In genomic region chr5:138464018-138464387, GRCh38 we compare ENCODE assay signal across 8 cellular contexts. TPM values are rescaled to one million over a fixed set of nuclear protein-coding genes. Genes with fewer than 3 reads are reported as not detected.
DNase-seq lines count a peak whose midpoint lies in the region; ATAC-seq, FAIRE-seq and TF ChIP-seq lines count a peak whose summit lies in the region.

No MANE protein-coding gene starts in this region.

- H3K27ac ChIP-seq in caudate nucleus (ENCODE audit: low read depth, low read length), result peak overlapping the region; percentile 97
- H3K27ac ChIP-seq in keratinocyte (ENCODE audit: control insufficient read depth, insufficient read depth, low read length), result peak overlapping the region; percentile 79

- POLR2A ChIA-PET in activated B cell treated with CpG ODN at 0.5 μM for 24 hours (lab: Charles Lee), result interaction anchor here (0.5 to 3.3 kb wide), 5 partner anchors 14 to 115 kb away, joined by 4 to 22 read pairs (median 12); partner anchors contain the start of genes ETF1, HSPA9 and KDM3B

- peaks cover 49% of the 10 kb centered on the region for H3K4me1 Mint-ChIP-seq in activated B cell treated with CpG ODN at 0.5 μM for 24 hours

- peaks cover 11 to 20% of the 10 kb centered on the region in 2 experiments for H3K36me3 ChIP-seq in keratinocyte (ENCODE audit: control insufficient read depth in 2 of 2, extremely low read depth in 1 of 2, insufficient read depth in 2 of 2, low read length in 2 of 2)

- no peaks in the 10 kb centered on the region for H3K27me3 Mint-ChIP-seq in activated B cell treated with CpG ODN at 0.5 μM for 24 hours

- no peaks in the 10 kb centered on the region for H3K9me3 ChIP-seq in keratinocyte (ENCODE audit: control insufficient read depth, low read depth, low read length)

- H3K9me3 Mint-ChIP-seq in activated B cell treated with CpG ODN at 0.5 μM for 24 hours, result no peaks in the 10 kb centered on the region

- H2AFZ ChIP-seq in keratinocyte (ENCODE audit: control insufficient read depth, low read length), result peak overlapping the region; percentile 89

- peaks cover 16% of the 10 kb centered on the region for H4K20me1 ChIP-seq in keratinocyte (ENCODE audit: control insufficient read depth, extremely low read depth, insufficient read depth, low read length)

- CTCF ChIA-PET in activated B cell treated with CpG ODN at 0.5 μM for 24 hours (lab: Charles Lee), result interaction anchor here (1.1 to 1.6 kb wide), 5 partner anchors 9 to 112 kb away, joined by 3 to 6 read pairs (median 5); partner anchors contain the start of gene KDM3B

- peaks cover 13% of the 10 kb centered on the region for H3K36me3 Mint-ChIP-seq in activated B cell treated with CpG ODN at 0.5 μM for 24 hours (ENCODE audit: low read depth)

- intact Hi-C loops in activated B cell treated with CpG ODN at 0.5 μM for 24 hours (cut with micrococcal nuclease), result loop anchor here (1.0 to 10.0 kb wide), 7 partner anchors 14 to 941 kb away; partner anchors contain the start of genes FAM53C, HNRNPA0, KDM3B and SPATA24

- H3K79me2 ChIP-seq in keratinocyte (ENCODE audit: control insufficient read depth, insufficient read depth, low read length), result peaks cover 12% of the 10 kb centered on the region

- peak overlapping the region; percentile 89 for H3K4me3 Mint-ChIP-seq in activated B cell treated with CpG ODN at 0.5 μM for 24 hours

- H3K27me3 ChIP-seq in keratinocyte (ENCODE audit: control insufficient read depth, extremely low read depth, insufficient read depth, low read length), result no peaks in the 10 kb centered on the region

- FAIRE-seq in keratinocyte (lab: Jason Lieb, UNC), result peak; percentile 32

- peak overlapping the region; percentile 75 to 92 (median 75) for H3K4me3 ChIP-seq in keratinocyte (ENCODE audit: control insufficient read depth in 2 of 3, extremely low read depth in 1 of 3, insufficient read depth in 2 of 3, low read depth in 1 of 3, low read length in 3 of 3)

- ATAC-seq in GM18873 (IDR thresholded peaks at IDR 0.05; ENCODE audit: low FRiP score, unreplicated experiment), result peak; percentile 36
- peak; percentile 46 for ATAC-seq in HG03135 (IDR thresholded peaks at IDR 0.05; ENCODE audit: unreplicated experiment)
- ATAC-seq in activated B cell treated with CpG ODN at 0.5 μM for 24 hours (ENCODE audit: low read depth), result peak; percentile 56

- peaks cover 19% of the 10 kb centered on the region for H3K4me1 ChIP-seq in keratinocyte (ENCODE audit: control insufficient read depth, extremely low read depth, insufficient read depth, low read length)

- no peaks in the 10 kb centered on the region for H3K9me1 ChIP-seq in keratinocyte (ENCODE audit: control insufficient read depth, extremely low read depth, insufficient read depth, low read length)

- peak overlapping the region; percentile 100 for H3K4me2 ChIP-seq in keratinocyte (ENCODE audit: control insufficient read depth, extremely low read depth, insufficient read depth, low read depth, low read length)

- DNase-seq in AG08396 (ENCODE audit: low spot score), result peak; percentile 96
- peak; percentile 95 for DNase-seq in NCI-H2227 (lab: John Stamatoyannopoulos, UW; ENCODE audit: unreplicated experiment)
- DNase-seq in activated B cell treated with CpG ODN at 0.5 μM for 24 hours, result peak; percentile 92
- DNase-seq in caudate nucleus (lab: John Stamatoyannopoulos, UW), result peak in 59 of 61 donors; percentile 56 to 96 (median 88)
- no peak for DNase-seq in keratinocyte (ENCODE audit: low read depth, low spot score)
- peak; percentile 88 to 92 (median 90) for DNase-seq in stimulated activated CD4-positive, alpha-beta T cell treated with anti-CD3 and anti-CD28 coated beads, Interleukin-12 subunit alpha, Interleukin-12 subunit beta, amount 100 ng/mL, for 48 hours (ENCODE audit: low read depth in 2 of 3, low spot score in 1 of 3)

- TF ChIP-seq CTCF in activated B cell treated with CpG ODN at 0.5 μM for 24 hours (IDR thresholded peaks at IDR 0.05) (peak; percentile 87), keratinocyte (optimal IDR thresholded peaks at IDR 0.05 in 1 of 3, IDR thresholded peaks at IDR 0.05 in 1 of 3, conservative IDR thresholded peaks at IDR 0.05 in 1 of 3; ENCODE audit: extremely low read depth in 1 of 3, insufficient read depth in 2 of 3, low read length in 3 of 3) (peak in 1 of 3 experiments; percentile 86)

- H3K9ac ChIP-seq in keratinocyte (ENCODE audit: control insufficient read depth, extremely low read depth, insufficient read depth, low read length), result peak overlapping the region; percentile 91

- peak overlapping the region; percentile 92 for H3K27ac Mint-ChIP-seq in activated B cell treated with CpG ODN at 0.5 μM for 24 hours

- dilution Hi-C loops in keratinocyte (cut with MboI; ENCODE audit: extremely low pct_ligation_motif_present, low sequenced_read_pairs), result no loop called here

RNA-seq across cellular contexts. Expression of gene EGR1, which starts 1.3 kb away (rescaled TPM):
- total RNA-seq in activated B cell treated with CpG ODN at 0.5 μM for 24 hours, result 10.9 and 14.2 TPM in 2 replicates
- polyA plus RNA-seq in keratinocyte, result 2.8 to 7.0 TPM (median 5.6 TPM) in 3 replicates
- polyA plus RNA-seq in keratinocyte (2011; ENCODE audit: low read depth), result 97.2 TPM
- polyA plus RNA-seq in keratinocyte (2011; cell fraction: cytosol; rRNA removed), result 10.2 and 11.2 TPM in 2 replicates
- polyA plus RNA-seq in keratinocyte (2011; cell fraction: nucleus; rRNA removed), result 24.6 and 29.8 TPM in 2 replicates
- polyA plus RNA-seq in keratinocyte (2012; ENCODE audit: low replicate concordance), result 9.1 and 116 TPM in 2 replicates
- 6.4 to 11.1 TPM (median 9.3 TPM) in 3 replicates for polyA minus RNA-seq in keratinocyte
- 15.0 TPM for polyA minus RNA-seq in keratinocyte (2011; cell fraction: cytosol; rRNA and poly(A)+ RNA removed)
- 9.7 and 12.6 TPM in 2 replicates for polyA minus RNA-seq in keratinocyte (2011; cell fraction: nucleus; rRNA and poly(A)+ RNA removed)

RNA-seq across cellular contexts. Expression of gene REEP2, which starts 25.1 kb away (rescaled TPM):
- total RNA-seq in activated B cell treated with CpG ODN at 0.5 μM for 24 hours, result 0.42 TPM in 1 of 2 replicates, not detected in the other
- polyA plus RNA-seq in keratinocyte, result 0.19 to 0.41 TPM (median 0.35 TPM) in 3 replicates
- polyA plus RNA-seq in keratinocyte (2011; ENCODE audit: low read depth), result not detected
- polyA plus RNA-seq in keratinocyte (2011; cell fraction: cytosol; rRNA removed), result 0.21 and 0.35 TPM in 2 replicates
- polyA plus RNA-seq in keratinocyte (2011; cell fraction: nucleus; rRNA removed), result 0.23 and 0.29 TPM in 2 replicates
- 0.27 and 0.69 TPM in 2 replicates for polyA plus RNA-seq in keratinocyte (2012; ENCODE audit: low replicate concordance)
- 7.4 TPM in 1 of 3 replicates, not detected in the others for polyA minus RNA-seq in keratinocyte
- polyA minus RNA-seq in keratinocyte (2011; cell fraction: cytosol; rRNA and poly(A)+ RNA removed), result 0.96 TPM
- polyA minus RNA-seq in keratinocyte (2011; cell fraction: nucleus; rRNA and poly(A)+ RNA removed), result not detected in 2 replicates
